In genomic region chr21:37384416-37384815, GRCh38 we compare ENCODE assay signal across 13 cellular contexts.
"Had no signal": no experiment of that assay in that cellular context is flagged by ENCODE, and none has a peak within 500 bp of the region (broad histone marks: within the 10 kb centered on the region; RNA-seq: fewer than 3 reads in every experiment).

No MANE protein-coding gene starts in this region.

- H3K9me3 ChIP-seq: stomach had no signal

- H3K36me3 ChIP-seq: heart right ventricle, stomach had no signal

- DNase-seq: activated effector memory CD4-positive, alpha-beta T cell treated with anti-CD3 and anti-CD28 coated beads, Interleukin-2, amount 50 U/mL, for 16 hours; caudate nucleus; effector CD4-positive, alpha-beta T cell; heart right ventricle; kidney; left ventricle myocardium superior; mesendoderm; stimulated activated CD4-positive, alpha-beta T cell treated with anti-CD3 and anti-CD28 coated beads, Interleukin-15, amount 100 ng/mL, for 24 hours; stimulated activated CD4-positive, alpha-beta T cell treated with anti-CD3 and anti-CD28 coated beads, Interleukin-4, amount 100 ng/mL, for 24 hours; stomach had no signal

- H3K27me3 ChIP-seq: heart right ventricle, stomach had no signal

- H3K27ac ChIP-seq: coronary artery, heart right ventricle, parathyroid adenoma, stomach, VCaP had no signal

- ATAC-seq: heart right ventricle, left ventricle myocardium superior had no signal

- H3K4me3 ChIP-seq: coronary artery, heart right ventricle, stomach had no signal
